In genomic region chr1:8858112-8858668, GRCh38 we compare ENCODE assay signal across 8 cellular contexts. TPM values are rescaled to one million over a fixed set of nuclear protein-coding genes. Genes with fewer than 3 reads are reported as not detected.
A peak's percentile ranks its signal among the peaks of the same experiment; 100 is the strongest.
DNase-seq lines count a peak whose midpoint lies in the region; ATAC-seq, FAIRE-seq and TF ChIP-seq lines count a peak whose summit lies in the region.

No MANE protein-coding gene starts in this region.

- CTCF ChIA-PET in H1 (lab: Charles Lee; ENCODE audit: partially characterized antibody), result interaction anchor here (0.6 to 8.9 kb wide), 18 partner anchors 9 to 526 kb away, joined by 3 to 128 read pairs (median 4); no protein-coding TSS in a partner anchor

- H3K9me3 ChIP-seq in Peyer's patch (no peaks in the 10 kb centered on the region), H1 (ENCODE audit: insufficient read depth in 2 of 2, low read depth in 1 of 2, low read length in 1 of 2) (no peaks in the 10 kb centered on the region), neutrophil (no peaks in the 10 kb centered on the region)

- no peaks in the 10 kb centered on the region for H3K23me2 ChIP-seq in H1 (ENCODE audit: low read depth, low read length)

- H3K14ac ChIP-seq in H1 (ENCODE audit: insufficient read length), result no peak overlapping the region

- H3K4me2 ChIP-seq in H1 (ENCODE audit: insufficient read depth in 1 of 2, low read depth in 2 of 2, low read length in 2 of 2), result no peak overlapping the region

- no peak overlapping the region for H3K56ac ChIP-seq in H1 (replicated peaks; ENCODE audit: insufficient read length, low read depth, low read length)

- H3K23ac ChIP-seq in H1 (ENCODE audit: insufficient read length), result no peak overlapping the region

- H3K4me3 ChIP-seq in Peyer's patch (no peak overlapping the region), H1 (ENCODE audit: extremely low read depth in 1 of 4, insufficient read depth in 2 of 4, low read depth in 3 of 4, low read length in 4 of 4) (no peak overlapping the region), neutrophil (ENCODE audit: low read depth in 1 of 2, low read length in 1 of 2) (no peak overlapping the region)

- no peaks in the 10 kb centered on the region for H3K79me2 ChIP-seq in H1 (ENCODE audit: control insufficient read depth in 1 of 2, insufficient read depth in 2 of 2, low read length in 2 of 2)

- TF ChIP-seq EP300 in H1 (IDR thresholded peaks at IDR 0.05; ENCODE audit: borderline replicate concordance in 1 of 2, low read depth in 2 of 2, low read length in 2 of 2), result no peak

- TF ChIP-seq RAD21 in H1 (IDR thresholded peaks at IDR 0.05 in 1 of 2, conservative IDR thresholded peaks at IDR 0.05 in 1 of 2; ENCODE audit: low read depth in 2 of 2, low read length in 2 of 2), result no peak

- no peak for TF ChIP-seq POLR2A in Peyer's patch (IDR thresholded peaks at IDR 0.05)
- TF ChIP-seq POLR2A in H1 (IDR thresholded peaks at IDR 0.05; ENCODE audit: control extremely low read depth in 1 of 2, low read depth in 2 of 2, low read length in 2 of 2), result no peak; a peak in 2 of 3 replicates

- no peak overlapping the region for H3K4ac ChIP-seq in H1 (replicated peaks; ENCODE audit: insufficient read length, low read depth, low read length)

- H3K4me1 ChIP-seq in Peyer's patch (peaks cover 0 to 16% (median 2%) of the 10 kb centered on the region in 4 donors), H1 (replicated peaks in 1 of 4; ENCODE audit: control insufficient read depth in 3 of 4, insufficient read depth in 4 of 4, low read length in 3 of 4) (peaks cover 2 to 3% (median 3%) of the 10 kb centered on the region in 4 experiments; a peak in 5 of 7 replicates), neutrophil (ENCODE audit: control insufficient read depth in 1 of 2, insufficient read depth in 1 of 2, low read depth in 1 of 2, low read length in 1 of 2) (peaks cover 24 to 25% of the 10 kb centered on the region in 2 experiments)

- no peak overlapping the region for H2BK20ac ChIP-seq in H1 (ENCODE audit: low read length)

- no peak overlapping the region for H3K18ac ChIP-seq in H1 (ENCODE audit: extremely low read depth, low read length)

- H3K36me3 ChIP-seq in Peyer's patch, result peaks cover 0 to 66% (median 0%) of the 10 kb centered on the region in 3 donors
- peaks cover 39 to 61% (median 47%) of the 10 kb centered on the region in 4 experiments for H3K36me3 ChIP-seq in H1 (ENCODE audit: control insufficient read depth in 2 of 4, insufficient read depth in 4 of 4, low read length in 3 of 4)
- peaks cover 50% of the 10 kb centered on the region for H3K36me3 ChIP-seq in neutrophil

- FAIRE-seq in H1 (lab: Jason Lieb, UNC), result no peak

- H4K20me1 ChIP-seq in H1 (replicated peaks in 1 of 2; ENCODE audit: control insufficient read depth in 1 of 2, insufficient read depth in 2 of 2, low read length in 2 of 2), result peaks cover 17 to 25% of the 10 kb centered on the region in 2 experiments

- H3K9ac ChIP-seq in H1 (replicated peaks in 1 of 4; ENCODE audit: extremely low read depth in 1 of 4, low read depth in 3 of 4, low read length in 3 of 4), result peak overlapping the region in 1 of 4 experiments; percentile 19; a peak in 1 of 7 replicates

- H2BK5ac ChIP-seq in H1 (ENCODE audit: low read depth, low read length), result no peak overlapping the region

- no peaks in the 10 kb centered on the region for H3K79me1 ChIP-seq in H1 (ENCODE audit: low read depth, low read length)

- no peak overlapping the region for H4K91ac ChIP-seq in H1 (replicated peaks; ENCODE audit: insufficient read length, low read length)

- ATAC-seq in HG02571 (IDR thresholded peaks at IDR 0.05; ENCODE audit: unreplicated experiment) (no peak), GM18861 (IDR thresholded peaks at IDR 0.05; ENCODE audit: unreplicated experiment) (no peak), HG02588 (IDR thresholded peaks at IDR 0.05; ENCODE audit: unreplicated experiment) (no peak)

- H2BK12ac ChIP-seq in H1 (ENCODE audit: low read depth, low read length), result no peak overlapping the region

- H2BK120ac ChIP-seq in H1 (replicated peaks; ENCODE audit: low read depth, low read length), result no peak overlapping the region

- WGBS in H1 (ENCODE audit: extremely low coverage in 1 of 2, insufficient coverage in 1 of 2, insufficient read length in 1 of 2, insufficient replicate concordance in 2 of 2, low coverage in 1 of 2, low lambda C conversion rate in 2 of 2, missing lambda C conversion rate in 1 of 2), 2 experiments, result 95% methylated on average over 2 of the region's 2 CpGs; no CpG with 5 or more reads in 1 of the 2 experiments

- H3K27ac ChIP-seq in Peyer's patch (peak overlapping the region in 2 of 4 donors; percentile 7 to 25), H1 (ENCODE audit: low read depth, low read length) (peak overlapping the region; percentile 26; the same call in 1 of the 2 replicates), neutrophil (peak overlapping the region; percentile 68)

- DNase-seq in GDM1 (lab: John Stamatoyannopoulos, UW) (peak; percentile 97), Peyer's patch (peak in 2 of 3 donors; percentile 39 to 55), H1 (ENCODE audit: low read depth in 1 of 2, low spot score in 2 of 2) (no peak), GM13976 (ENCODE audit: low spot score) (no peak)

- in situ Hi-C loops in GM13976 (cut with MboI; ENCODE audit: low sequenced_read_pairs, unreplicated experiment), result loop anchor here (10.0 kb wide), 1 partner anchor 293 kb away; no protein-coding TSS in a partner anchor

- H3K27me3 ChIP-seq in Peyer's patch, result no peaks in the 10 kb centered on the region
- no peaks in the 10 kb centered on the region for H3K27me3 ChIP-seq in H1 (replicated peaks in 1 of 4; ENCODE audit: control insufficient read depth in 3 of 4, extremely low read depth in 1 of 4, insufficient read depth in 3 of 4, low read length in 3 of 4)
- no peaks in the 10 kb centered on the region for H3K27me3 ChIP-seq in neutrophil

- no peak overlapping the region for H2AFZ ChIP-seq in H1 (ENCODE audit: low read length)

- POLR2A ChIA-PET in H1 (lab: Charles Lee; ENCODE audit: partially characterized antibody), result interaction anchor here (0.8 to 39.6 kb wide), 9 partner anchors 5 to 147 kb away, joined by 3 to 880 read pairs (median 3); partner anchors contain the start of gene ENO1

- no peak overlapping the region; the same call in 1 of the 2 replicates for H4K8ac ChIP-seq in H1 (ENCODE audit: extremely low read depth, insufficient read depth, low read length)

- no peak overlapping the region for H2AK5ac ChIP-seq in H1 (ENCODE audit: low read depth, low read length)

- no peak overlapping the region for H4K5ac ChIP-seq in H1 (ENCODE audit: insufficient read length, low read depth, low read length)

- no peak overlapping the region for H2BK15ac ChIP-seq in H1 (ENCODE audit: low read length)

- TF ChIP-seq CTCF in Peyer's patch (IDR thresholded peaks at IDR 0.05), result no peak
- TF ChIP-seq CTCF in H1 (IDR thresholded peaks at IDR 0.05; ENCODE audit: control extremely low read depth in 1 of 3, insufficient read depth in 1 of 3, low read depth in 1 of 3, low read length in 3 of 3), result no peak
- no peak for TF ChIP-seq CTCF in neutrophil (IDR thresholded peaks at IDR 0.05)
- no peak for TF ChIP-seq CTCF in GM13976 (IDR thresholded peaks at IDR 0.05; ENCODE audit: borderline replicate concordance, control extremely low read depth, extremely low read depth, insufficient read depth, missing control alignments)

TF ChIP-seq in H1, 55 proteins besides CTCF, POLR2A, EP300 and RAD21:
- TF ChIP-seq TEAD4 (IDR thresholded peaks at IDR 0.05; ENCODE audit: low read depth, low read length), result 0 out of 2 replicates have a peak, but pooled peaks have one; percentile 12
- peak; percentile 63 for TF ChIP-seq SRF (IDR thresholded peaks at IDR 0.05; ENCODE audit: low read depth, low read length)
- peak; percentile 27; the same call in 1 of the 2 replicates for TF ChIP-seq MAFK (IDR thresholded peaks at IDR 0.05; ENCODE audit: low read depth, low read length)
- TF ChIP-seq SAP30 (IDR thresholded peaks at IDR 0.05; ENCODE audit: insufficient read depth, insufficient replicate concordance, low read length), result no peak
- TF ChIP-seq USF2 (IDR thresholded peaks at IDR 0.05; ENCODE audit: low read length), result no peak
- TF ChIP-seq POU5F1 (IDR thresholded peaks at IDR 0.05; ENCODE audit: low read depth, low read length), result no peak
- no peak for TF ChIP-seq TAF1 (IDR thresholded peaks at IDR 0.05; ENCODE audit: low read depth, low read length)
- no peak for TF ChIP-seq JUND (IDR thresholded peaks at IDR 0.05; ENCODE audit: low read length)

RNA-seq across cellular contexts. Expression of gene ENO1, which starts 20.3 kb away (rescaled TPM):
- total RNA-seq in Peyer's patch, result 100 to 1,000 TPM; 355 to 547 (median 484) TPM
- total RNA-seq in H1 (2021; fragmentation: NEBNext Ultra II Directional; extraction: Animal tissue kit (Norgen Biotek cat#: 25700)), result 2,080 and 2,117 TPM in 2 replicates
- polyA plus RNA-seq in H1 (2011; rRNA removed), result 1,763 and 2,059 TPM in 2 replicates
- polyA plus RNA-seq in H1 (2011; cell fraction: cytosol; rRNA removed), result 2,358 TPM
- polyA plus RNA-seq in H1 (2011; cell fraction: nucleus; rRNA removed), result 2,405 TPM
- 1,870 to 2,736 TPM (median 2,687 TPM) in 4 replicates for polyA plus RNA-seq in H1 (2012, experiment 1 of 2)
- 3,551 TPM for polyA plus RNA-seq in H1 (2012, experiment 2 of 2)
- 1,002 TPM for polyA plus RNA-seq in H1 (2013, experiment 1 of 2)
- 997 TPM for polyA plus RNA-seq in H1 (2013, experiment 2 of 2)
- 2,726 and 2,920 TPM in 2 replicates for polyA minus RNA-seq in H1 (2011; rRNA and poly(A)+ RNA removed)
- 1,825 TPM for polyA minus RNA-seq in H1 (2011; cell fraction: cytosol; rRNA and poly(A)+ RNA removed)
- polyA minus RNA-seq in H1 (2011; cell fraction: nucleus; rRNA and poly(A)+ RNA removed), result 812 TPM

RNA-seq across cellular contexts. Expression of gene RERE, which starts 40.8 kb away (rescaled TPM):
- total RNA-seq in Peyer's patch, result 100 to 1,000 TPM in 3 of 4 donors, 10 to 100 TPM in 1; 98.5 to 528 (median 110) TPM
- total RNA-seq in H1 (2021; fragmentation: NEBNext Ultra II Directional; extraction: Animal tissue kit (Norgen Biotek cat#: 25700)), result 126 and 142 TPM in 2 replicates
- 15.3 and 17.5 TPM in 2 replicates for polyA plus RNA-seq in H1 (2011; rRNA removed)
- 10.6 TPM for polyA plus RNA-seq in H1 (2011; cell fraction: cytosol; rRNA removed)
- polyA plus RNA-seq in H1 (2011; cell fraction: nucleus; rRNA removed), result 92.6 TPM
- polyA plus RNA-seq in H1 (2012, experiment 1 of 2), result 63.0 to 85.2 TPM (median 68.9 TPM) in 4 replicates
- 48.9 TPM for polyA plus RNA-seq in H1 (2012, experiment 2 of 2)
- 54.3 TPM for polyA plus RNA-seq in H1 (2013, experiment 1 of 2)
- 52.9 TPM for polyA plus RNA-seq in H1 (2013, experiment 2 of 2)
- 140 and 169 TPM in 2 replicates for polyA minus RNA-seq in H1 (2011; rRNA and poly(A)+ RNA removed)
- polyA minus RNA-seq in H1 (2011; cell fraction: cytosol; rRNA and poly(A)+ RNA removed), result 66.2 TPM
- 188 TPM for polyA minus RNA-seq in H1 (2011; cell fraction: nucleus; rRNA and poly(A)+ RNA removed)

Comparison
In these comparisons a context has a peak if more than half of its experiments do, and no peak if none do; other contexts are left out.
1. DNase-seq: peak in GDM1 (single experiment) and Peyer's patch (2 of 3); none in H1 (0 of 2) and GM13976 (single experiment).